In genomic region chr6:105522626-105523322, GRCh38 we compare ENCODE assay signal across 14 cellular contexts.
DNase-seq lines count a peak whose midpoint lies in the region; ATAC-seq, FAIRE-seq and TF ChIP-seq lines count a peak whose summit lies in the region.
"Had no signal": no experiment of that assay in that cellular context is flagged by ENCODE, and none has a peak within 500 bp of the region (broad histone marks: within the 10 kb centered on the region; RNA-seq: fewer than 3 reads in every experiment).

No MANE protein-coding gene starts in this region.

- H3K56ac ChIP-seq in H1 (replicated peaks; ENCODE audit: insufficient read length, low read depth, low read length), result no peak overlapping the region

- CTCF ChIA-PET in PC-3 (lab: Charles Lee), result no interaction called here
- CTCF ChIA-PET in H1 (lab: Charles Lee; ENCODE audit: partially characterized antibody), result no interaction called here

- H3K23me2 ChIP-seq in H1 (ENCODE audit: low read depth, low read length), result no peaks in the 10 kb centered on the region

- no peak overlapping the region for H3K18ac ChIP-seq in H1 (ENCODE audit: extremely low read depth, low read length)

- H3K79me1 ChIP-seq in H1 (ENCODE audit: low read depth, low read length), result no peaks in the 10 kb centered on the region

- H3K9me3 ChIP-seq in PC-3 (ENCODE audit: low read length) (no peaks in the 10 kb centered on the region), H1 (ENCODE audit: insufficient read depth in 2 of 2, low read depth in 1 of 2, low read length in 1 of 2) (no peaks in the 10 kb centered on the region)

- TF ChIP-seq CTCF in PC-3 (conservative IDR thresholded peaks at IDR 0.05; ENCODE audit: low read depth, low read length) (no peak), H1 (IDR thresholded peaks at IDR 0.05; ENCODE audit: control extremely low read depth in 1 of 3, insufficient read depth in 1 of 3, low read depth in 1 of 3, low read length in 3 of 3) (no peak)

- H3K4me2 ChIP-seq in PC-3 (ENCODE audit: low read length), result no peak overlapping the region
- no peak overlapping the region for H3K4me2 ChIP-seq in H1 (ENCODE audit: insufficient read depth in 1 of 2, low read depth in 2 of 2, low read length in 2 of 2)

- H3K27me3 ChIP-seq in PC-3 (ENCODE audit: low read length) (no peaks in the 10 kb centered on the region), H1 (replicated peaks in 1 of 4; ENCODE audit: control insufficient read depth in 3 of 4, extremely low read depth in 1 of 4, insufficient read depth in 3 of 4, low read length in 3 of 4) (no peaks in the 10 kb centered on the region)

- 92% methylated on average over 3 of the region's 3 CpGs; no CpG with 5 or more reads in 1 of the 2 experiments for WGBS in H1 (ENCODE audit: extremely low coverage in 1 of 2, insufficient coverage in 1 of 2, insufficient read length in 1 of 2, insufficient replicate concordance in 2 of 2, low coverage in 1 of 2, low lambda C conversion rate in 2 of 2, missing lambda C conversion rate in 1 of 2), 2 experiments

- H4K5ac ChIP-seq in H1 (ENCODE audit: insufficient read length, low read depth, low read length), result no peak overlapping the region

- H3K4me3 ChIP-seq in PC-3 (ENCODE audit: low read length), result no peak overlapping the region
- H3K4me3 ChIP-seq in H1 (ENCODE audit: extremely low read depth in 1 of 4, insufficient read depth in 2 of 4, low read depth in 3 of 4, low read length in 4 of 4), result no peak overlapping the region

- no peak for FAIRE-seq in H1 (lab: Jason Lieb, UNC)
- FAIRE-seq: endometrium had no signal

- ATAC-seq in PC-3 (no peak), GM19023 (IDR thresholded peaks at IDR 0.05; ENCODE audit: unreplicated experiment) (no peak), GM21825 (IDR thresholded peaks at IDR 0.05; ENCODE audit: unreplicated experiment) (no peak), HG03469 (IDR thresholded peaks at IDR 0.05; ENCODE audit: unreplicated experiment) (no peak), left lobe of liver (no peak)

- H3K9ac ChIP-seq in PC-3 (ENCODE audit: low read length) (no peak overlapping the region), H1 (replicated peaks in 1 of 4; ENCODE audit: extremely low read depth in 1 of 4, low read depth in 3 of 4, low read length in 3 of 4) (no peak overlapping the region)

- no peaks in the 10 kb centered on the region for H3F3A ChIP-seq in PC-3 (ENCODE audit: low read length, unreplicated experiment)

- intact Hi-C loops in PC-3 (cut with micrococcal nuclease), result loop anchor here (10.0 kb wide), 2 partner anchors 72 to 562 kb away; partner anchors contain the start of gene PRDM1

- no peaks in the 10 kb centered on the region for H3K79me2 ChIP-seq in PC-3 (ENCODE audit: low read length)
- no peaks in the 10 kb centered on the region for H3K79me2 ChIP-seq in H1 (ENCODE audit: control insufficient read depth in 1 of 2, insufficient read depth in 2 of 2, low read length in 2 of 2)

- BruUV-seq in PC-3 (replicated peaks; lab: Mats Ljungman, UMichigan), result no TSS peak

- H3K27ac ChIP-seq in PC-3 (ENCODE audit: low read length), result peak overlapping the region; percentile 13; the same call in 1 of the 2 replicates
- no peak overlapping the region for H3K27ac ChIP-seq in H1 (ENCODE audit: low read depth, low read length)

- no peaks in the 10 kb centered on the region for H3K9me2 ChIP-seq in PC-3 (replicated peaks; ENCODE audit: low read length)

- DNase-seq in A172 (ENCODE audit: low spot score) (peak; percentile 21), Daoy (ENCODE audit: low read depth) (peak; percentile 26), PC-3 (peak; percentile 66), H1 (ENCODE audit: low read depth in 1 of 2, low spot score in 2 of 2) (no peak), left lobe of liver (ENCODE audit: low spot score) (no peak)
- DNase-seq: activated CD4-positive, alpha-beta T cell treated with anti-CD3 and anti-CD28 coated beads, Interleukin-2, amount 10 ng/mL, durations not matched to agents 7 days and 5 days; DMS 273 treated with DMSO at 0.1 percent for 48 hours; SHP77; stimulated activated CD4-positive, alpha-beta T cell treated with anti-CD3 and anti-CD28 coated beads, Interleukin-1b, Interleukin-23, amount 100 ng/mL, for 48 hours; substantia nigra had no signal

- TF ChIP-seq EP300 in H1 (IDR thresholded peaks at IDR 0.05; ENCODE audit: borderline replicate concordance in 1 of 2, low read depth in 2 of 2, low read length in 2 of 2), result no peak

- H2AFZ ChIP-seq in PC-3 (ENCODE audit: low read length) (no peak overlapping the region; the same call in 1 of the 2 replicates), H1 (ENCODE audit: low read length) (peak overlapping the region; percentile 85; the same call in 1 of the 2 replicates)

- H3K4me1 ChIP-seq in PC-3 (ENCODE audit: insufficient read depth, low read length) (peaks cover 20% of the 10 kb centered on the region), H1 (replicated peaks in 1 of 4; ENCODE audit: control insufficient read depth in 3 of 4, insufficient read depth in 4 of 4, low read length in 3 of 4) (no peaks in the 10 kb centered on the region)

- H2BK12ac ChIP-seq in H1 (ENCODE audit: low read depth, low read length), result no peak overlapping the region

- H4K8ac ChIP-seq in H1 (ENCODE audit: extremely low read depth, insufficient read depth, low read length), result no peak overlapping the region

- H3K36me3 ChIP-seq in PC-3 (ENCODE audit: low read depth, low read length) (no peaks in the 10 kb centered on the region), H1 (ENCODE audit: control insufficient read depth in 2 of 4, insufficient read depth in 4 of 4, low read length in 3 of 4) (no peaks in the 10 kb centered on the region)

- H4K91ac ChIP-seq in H1 (replicated peaks; ENCODE audit: insufficient read length, low read length), result no peak overlapping the region

- no peak overlapping the region for H2BK20ac ChIP-seq in H1 (ENCODE audit: low read length)

- no peak for TF ChIP-seq POLR2A in H1 (IDR thresholded peaks at IDR 0.05; ENCODE audit: control extremely low read depth in 1 of 2, low read depth in 2 of 2, low read length in 2 of 2)

- TF ChIP-seq RAD21 in H1 (IDR thresholded peaks at IDR 0.05 in 1 of 2, conservative IDR thresholded peaks at IDR 0.05 in 1 of 2; ENCODE audit: low read depth in 2 of 2, low read length in 2 of 2), result no peak

- H4K20me1 ChIP-seq in PC-3 (ENCODE audit: low read length), result no peaks in the 10 kb centered on the region
- no peaks in the 10 kb centered on the region for H4K20me1 ChIP-seq in H1 (replicated peaks in 1 of 2; ENCODE audit: control insufficient read depth in 1 of 2, insufficient read depth in 2 of 2, low read length in 2 of 2)

- no peak overlapping the region for H2BK120ac ChIP-seq in H1 (replicated peaks; ENCODE audit: low read depth, low read length)

- H3K23ac ChIP-seq in H1 (ENCODE audit: insufficient read length), result no peak overlapping the region

- H2BK15ac ChIP-seq in H1 (ENCODE audit: low read length), result no peak overlapping the region

- no peak overlapping the region for H3K14ac ChIP-seq in H1 (ENCODE audit: insufficient read length)

- POLR2A ChIA-PET in PC-3 (lab: Charles Lee; ENCODE audit: unreplicated experiment) (no interaction called here), H1 (lab: Charles Lee; ENCODE audit: partially characterized antibody) (no interaction called here)

- no peak overlapping the region for H2BK5ac ChIP-seq in H1 (ENCODE audit: low read depth, low read length)

- peak overlapping the region; percentile 1 for H3K4ac ChIP-seq in H1 (replicated peaks; ENCODE audit: insufficient read length, low read depth, low read length)

- H2AK5ac ChIP-seq in H1 (ENCODE audit: low read depth, low read length), result no peak overlapping the region

TF ChIP-seq in H1, 55 proteins besides CTCF, POLR2A, EP300 and RAD21:
- TF ChIP-seq POLR2AphosphoS5 (IDR thresholded peaks at IDR 0.05; ENCODE audit: low read depth, low read length) (no peak), JUND (IDR thresholded peaks at IDR 0.05; ENCODE audit: low read length) (no peak), JUN (IDR thresholded peaks at IDR 0.05; ENCODE audit: low read depth, low read length) (no peak), EGR1 (IDR thresholded peaks at IDR 0.05; ENCODE audit: borderline replicate concordance, low read depth, low read length) (no peak), BACH1 (IDR thresholded peaks at IDR 0.05; ENCODE audit: low read length) (peak; percentile 95), CEBPB (IDR thresholded peaks at IDR 0.05; ENCODE audit: low read depth, low read length) (no peak), MAFK (IDR thresholded peaks at IDR 0.05; ENCODE audit: low read depth, low read length) (peak; percentile 67), TBP (IDR thresholded peaks at IDR 0.05; ENCODE audit: low read depth, low read length) (no peak), CHD1 (IDR thresholded peaks at IDR 0.05; ENCODE audit: low read depth, low read length) (no peak), NANOG (IDR thresholded peaks at IDR 0.05; ENCODE audit: insufficient read depth, low read depth, low read length, poor library complexity, severe bottlenecking) (no peak), KDM5A (IDR thresholded peaks at IDR 0.05; ENCODE audit: low read length) (no peak), USF2 (IDR thresholded peaks at IDR 0.05; ENCODE audit: low read length) (no peak), SUZ12 (IDR thresholded peaks at IDR 0.05; ENCODE audit: low read length) (no peak), KDM4A (IDR thresholded peaks at IDR 0.05; ENCODE audit: low read depth, low read length, severe bottlenecking) (no peak), RNF2 (IDR thresholded peaks at IDR 0.05; ENCODE audit: borderline replicate concordance, low read depth, low read length, missing control alignments, poor library complexity, severe bottlenecking) (no peak), YY1 (IDR thresholded peaks at IDR 0.05; ENCODE audit: low read depth, low read length) (no peak)

Comparison
In these comparisons a context has a peak if more than half of its experiments do, and no peak if none do; other contexts are left out.
1. DNase-seq: peak in A172 (single experiment), Daoy (single experiment) and PC-3 (single experiment); none in H1 (0 of 2) and left lobe of liver (single experiment).